ENCODE assay signal across 10 cellular contexts in the genomic region with DNA sequence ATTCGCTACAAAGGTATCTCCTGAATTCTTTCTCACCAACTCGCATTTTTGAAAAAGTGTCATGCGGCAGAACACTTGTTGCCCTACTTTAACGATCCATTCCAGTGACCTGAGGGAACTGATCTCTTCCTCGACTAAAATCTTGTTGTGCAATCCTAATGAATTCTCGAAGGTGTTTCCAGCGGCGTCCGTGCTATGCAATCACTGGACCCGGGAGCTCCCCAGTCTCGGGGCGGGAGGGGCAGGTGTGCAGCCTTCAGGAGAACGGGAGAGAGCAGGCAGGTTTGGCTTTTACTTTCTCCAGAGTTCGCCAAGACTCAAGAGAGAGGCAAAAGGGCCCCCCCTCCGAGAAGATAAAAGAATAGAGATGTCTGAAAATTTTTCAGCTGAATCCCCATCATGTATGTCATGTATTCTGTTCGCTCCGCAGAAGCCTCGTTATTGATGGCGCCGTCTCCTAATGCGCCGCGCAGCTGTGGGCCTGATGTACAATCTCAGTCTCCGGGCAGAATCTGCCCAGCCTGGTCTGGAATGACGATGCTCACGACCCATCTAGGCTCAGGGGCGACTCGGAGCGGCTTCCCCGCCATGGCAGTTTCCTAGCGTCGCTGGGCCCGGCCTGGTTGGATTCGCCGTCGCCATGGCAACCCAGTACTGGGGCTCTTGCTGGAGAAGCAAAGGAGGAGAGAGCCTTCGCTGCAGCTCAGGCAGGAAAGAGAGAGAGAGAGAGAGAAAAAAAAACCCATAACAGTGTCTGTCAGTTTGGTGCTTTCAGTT. TPM values are rescaled to one million over a fixed set of nuclear protein-coding genes. Genes with fewer than 3 reads are reported as not detected.
DNase-seq lines count a peak whose midpoint lies in the region; ATAC-seq and TF ChIP-seq lines count a peak whose summit lies in the region.
"Had no signal": no experiment of that assay in that cellular context is flagged by ENCODE, and none has a peak within 500 bp of the region (broad histone marks: within the 10 kb centered on the region; RNA-seq: fewer than 3 reads in every experiment).

No MANE protein-coding gene starts in this region.

- H3K27me3 ChIP-seq in fibroblast of lung (ENCODE audit: control insufficient read depth, insufficient read depth, low read length) (peaks cover 8% of the 10 kb centered on the region), SJCRH30 (no peaks in the 10 kb centered on the region)

- no peak overlapping the region for H3K27ac Mint-ChIP-seq in neural crest cell (ENCODE audit: unreplicated experiment)
- H3K27ac Mint-ChIP-seq: activated T-cell treated with anti-CD3 and anti-CD28 coated beads, Interleukin-2, amount 50 U/mL, for 72 hours had no signal

- H3K9me3 ChIP-seq in fibroblast of lung (ENCODE audit: control insufficient read depth, insufficient read depth, low read depth, low read length) (no peaks in the 10 kb centered on the region), SJCRH30 (replicated peaks) (no peaks in the 10 kb centered on the region)

- H3K27me3 Mint-ChIP-seq in neural crest cell (ENCODE audit: low read depth) = no peaks in the 10 kb centered on the region

- peaks cover 3% of the 10 kb centered on the region for H3K36me3 Mint-ChIP-seq in neural crest cell (ENCODE audit: low read depth)

- ATAC-seq in GM18867 (IDR thresholded peaks at IDR 0.05; ENCODE audit: unreplicated experiment) (no peak), HG03457 (IDR thresholded peaks at IDR 0.05; ENCODE audit: unreplicated experiment) (no peak)
- ATAC-seq: activated T-cell treated with anti-CD3 and anti-CD28 coated beads, Interleukin-2, amount 50 U/mL, for 72 hours had no signal

- H3K4me3 ChIP-seq in AG10803 (ENCODE audit: low read length) = peak overlapping the region; percentile 47
- peak overlapping the region in 2 of 4 experiments; percentile 37 to 43 for H3K4me3 ChIP-seq in fibroblast of lung (replicated peaks in 1 of 4; ENCODE audit: control extremely low read depth in 1 of 4, insufficient read depth in 1 of 4, low read depth in 3 of 4, low read length in 4 of 4)
- no peak overlapping the region for H3K4me3 ChIP-seq in SJCRH30

- DNase-seq in AG10803 (ENCODE audit: low read depth) (peak; percentile 60), NCI-H2107 treated with DMSO at 0.1 percent for 48 hours (lab: John Stamatoyannopoulos, UW; ENCODE audit: unreplicated experiment) (peak; percentile 70), fibroblast of lung (ENCODE audit: low read depth in 2 of 2) (peak; percentile 71 to 77), neural crest cell (ENCODE audit: low read depth, low spot score) (peak; percentile 76), SJCRH30 (no peak)
- DNase-seq in stimulated activated CD4-positive, alpha-beta T cell treated with anti-CD3 and anti-CD28 coated beads, Interleukin-4, amount 100 ng/mL, for 1 hour = no peak
- DNase-seq: activated T-cell treated with anti-CD3 and anti-CD28 coated beads, Interleukin-2, amount 50 U/mL, for 72 hours; NCI-H446 treated with DMSO at 0.1 percent for 48 hours had no signal

- H3K36me3 ChIP-seq in fibroblast of lung (ENCODE audit: control insufficient read depth, insufficient read depth, low read length) (no peaks in the 10 kb centered on the region), SJCRH30 (no peaks in the 10 kb centered on the region)

- TF ChIP-seq CTCF in AG10803 (conservative IDR thresholded peaks at IDR 0.05; ENCODE audit: low read length) (no peak), fibroblast of lung (conservative IDR thresholded peaks at IDR 0.05 in 1 of 2, IDR thresholded peaks at IDR 0.05 in 1 of 2; ENCODE audit: low read depth in 1 of 2, low read length in 2 of 2) (no peak), neural crest cell (conservative IDR thresholded peaks at IDR 0.05) (no peak)

- peaks cover 3% of the 10 kb centered on the region for H3K4me1 Mint-ChIP-seq in neural crest cell

- H3K4me2 ChIP-seq in fibroblast of lung (ENCODE audit: extremely low read depth, insufficient read depth, low read length) = peak overlapping the region; percentile 4

- H2AFZ ChIP-seq in fibroblast of lung (ENCODE audit: low read length) = no peak overlapping the region

- no peaks in the 10 kb centered on the region for H3K9me3 Mint-ChIP-seq in neural crest cell

- H3K4me1 ChIP-seq in fibroblast of lung (ENCODE audit: control insufficient read depth, extremely low read depth, insufficient read depth, low read length) (no peaks in the 10 kb centered on the region), SJCRH30 (no peaks in the 10 kb centered on the region)

- H4K20me1 ChIP-seq in fibroblast of lung (ENCODE audit: control insufficient read depth, extremely low read depth, insufficient read depth, low read length) = no peaks in the 10 kb centered on the region

- no peak overlapping the region for H3K9ac ChIP-seq in fibroblast of lung (ENCODE audit: insufficient read depth, low read length)

- no peaks in the 10 kb centered on the region for H3K79me2 ChIP-seq in fibroblast of lung (ENCODE audit: control insufficient read depth, insufficient read depth, low read length)

- peak overlapping the region; percentile 39 for H3K4me3 Mint-ChIP-seq in neural crest cell
- H3K4me3 Mint-ChIP-seq: activated T-cell treated with anti-CD3 and anti-CD28 coated beads, Interleukin-2, amount 50 U/mL, for 72 hours had no signal

- H3K27ac ChIP-seq in fibroblast of lung (ENCODE audit: insufficient read depth, low read length) (no peak overlapping the region), SJCRH30 (no peak overlapping the region)

RNA-seq across cellular contexts. Expression of gene PLXNC1, which starts 38.3 kb away (rescaled TPM):
- total RNA-seq in fibroblast of lung = 49.6 and 86.9 TPM in 2 replicates
- 3.8 and 15.1 TPM in 2 replicates for polyA plus RNA-seq in fibroblast of lung
- 2.3 and 10.4 TPM in 2 replicates for polyA plus RNA-seq in fibroblast of lung (2012)
- 1.5 and 29.2 TPM in 2 replicates for polyA minus RNA-seq in fibroblast of lung (ENCODE audit: low replicate concordance)
- 4.3 and 5.8 TPM in 2 replicates for total RNA-seq in neural crest cell
- total RNA-seq in SJCRH30 (2014; rRNA removed; shearing (Covaris generic)) = 0.05 and 0.08 TPM in 2 replicates

Comparison
In these comparisons a context has a peak if more than half of its experiments do, and no peak if none do; other contexts are left out.
1. DNase-seq: peak in AG10803 (single experiment), NCI-H2107 treated with DMSO at 0.1 percent for 48 hours (single experiment), fibroblast of lung (2 of 2) and neural crest cell (single experiment); none in SJCRH30 (0 of 2) and stimulated activated CD4-positive, alpha-beta T cell treated with anti-CD3 and anti-CD28 coated beads, Interleukin-4, amount 100 ng/mL, for 1 hour (single experiment).